24 cellular contexts compared by ENCODE assay signal in the genomic region with DNA sequence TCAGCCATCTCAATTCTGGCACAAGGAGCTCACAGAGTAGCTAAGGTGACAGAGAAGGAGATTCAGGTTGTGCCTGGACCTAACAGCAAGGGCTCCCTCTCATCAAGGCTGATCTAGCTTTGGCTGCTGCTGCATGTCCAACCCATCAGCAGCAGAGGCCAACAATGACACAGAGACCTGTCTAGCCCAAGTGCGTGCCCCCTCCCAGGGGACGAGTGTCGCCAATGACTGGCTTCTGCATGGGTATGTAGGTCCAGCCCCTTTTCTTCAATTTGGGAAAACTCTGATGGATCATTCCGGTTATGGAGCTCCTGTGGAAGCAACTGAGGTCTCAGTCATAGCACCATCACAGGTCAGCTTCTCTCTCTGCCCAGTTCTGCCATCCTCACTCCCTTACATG.
DNase-seq lines count a peak whose midpoint lies in the region; ATAC-seq and TF ChIP-seq lines count a peak whose summit lies in the region.
"Had no signal": no experiment of that assay in that cellular context is flagged by ENCODE, and none has a peak within 500 bp of the region (broad histone marks: within the 10 kb centered on the region; RNA-seq: fewer than 3 reads in every experiment).

No MANE protein-coding gene starts in this region.

- no peaks in the 10 kb centered on the region for H4K20me1 ChIP-seq in osteoblast (ENCODE audit: insufficient read depth, low read length)
- H4K20me1 ChIP-seq: BLaER1 treated with 17β-estradiol and CSF1 and Interleukin-3, amounts not matched to agents 10 nM and 100 nM had no signal

- H3K27me3 ChIP-seq in right atrium auricular region: no peaks in the 10 kb centered on the region
- H3K27me3 ChIP-seq in osteoblast (ENCODE audit: insufficient read depth, low read length): no peaks in the 10 kb centered on the region
- no peaks in the 10 kb centered on the region for H3K27me3 ChIP-seq in tibial artery
- H3K27me3 ChIP-seq: BE2C had no signal

- H3K4me3 ChIP-seq in right atrium auricular region: no peak overlapping the region
- no peak overlapping the region for H3K4me3 ChIP-seq in osteoblast (ENCODE audit: insufficient read depth, low read length)
- H3K4me3 ChIP-seq in tibial artery: no peak overlapping the region
- H3K4me3 ChIP-seq: A549; BLaER1 treated with 17β-estradiol and CSF1 and Interleukin-3, amounts not matched to agents 10 nM and 100 nM; HAP-1 had no signal

- H3K27me3 Mint-ChIP-seq in activated CD8-positive, alpha-beta T cell treated with anti-CD3 and anti-CD28 coated beads, Interleukin-2, amount 10 ng/mL, durations not matched to agents 7 days and 5 days (ENCODE audit: low read depth): no peaks in the 10 kb centered on the region
- H3K27me3 Mint-ChIP-seq: CD4-positive, alpha-beta T cell had no signal

- DNase-seq in Right ventricle myocardium superior (no peak), right atrium auricular region (ENCODE audit: low spot score) (no peak), islet precursor cell (peak; percentile 18), osteoblast (ENCODE audit: insufficient read length, low spot score, missing footprints) (peak; percentile 18), tibial artery (peak in 1 of 2 donors; percentile 58), HK-2 (ENCODE audit: unreplicated experiment) (no peak)
- no peak for DNase-seq in activated CD8-positive, alpha-beta T cell treated with anti-CD3 and anti-CD28 coated beads, Interleukin-2, amount 10 ng/mL, durations not matched to agents 7 days and 5 days
- DNase-seq: 8988T; ACHN; AML-193; BE2C; Calu3; CD4-positive, alpha-beta T cell; COR-L47; DMS53; DMS79 treated with DMSO at 0.1 percent for 48 hours; GF-D8; GOT3; HFFc6 had no signal

- H2AFZ ChIP-seq in osteoblast (ENCODE audit: low read length): no peak overlapping the region

- TF ChIP-seq CTCF in right atrium auricular region (IDR thresholded peaks at IDR 0.05) (no peak), osteoblast (IDR thresholded peaks at IDR 0.05; ENCODE audit: extremely low read depth, low read depth, low read length) (no peak), tibial artery (IDR thresholded peaks at IDR 0.05) (no peak)

- POLR2A ChIA-PET in activated CD8-positive, alpha-beta T cell treated with anti-CD3 and anti-CD28 coated beads, Interleukin-2, amount 10 ng/mL, durations not matched to agents 7 days and 5 days (lab: Charles Lee): no interaction called here

- no peak overlapping the region for H3K4me2 ChIP-seq in osteoblast (ENCODE audit: insufficient read depth, low read length)
- H3K4me2 ChIP-seq: A549; BLaER1 treated with 17β-estradiol and CSF1 and Interleukin-3, amounts not matched to agents 10 nM and 100 nM had no signal

- peaks cover 0 to 13% of the 10 kb centered on the region in 2 donors for H3K4me1 ChIP-seq in right atrium auricular region
- peaks cover 32% of the 10 kb centered on the region for H3K4me1 ChIP-seq in osteoblast (ENCODE audit: insufficient read depth, low read length)
- peaks cover 0 to 45% (median 29%) of the 10 kb centered on the region in 4 donors for H3K4me1 ChIP-seq in tibial artery
- H3K4me1 ChIP-seq: BE2C, HAP-1 had no signal

- no peaks in the 10 kb centered on the region for H3K79me2 ChIP-seq in osteoblast (ENCODE audit: insufficient read depth, low read length)

- H3K36me3 ChIP-seq in right atrium auricular region (no peaks in the 10 kb centered on the region), osteoblast (ENCODE audit: insufficient read depth, low read length) (no peaks in the 10 kb centered on the region), tibial artery (no peaks in the 10 kb centered on the region)
- H3K36me3 ChIP-seq: BE2C; BLaER1 treated with 17β-estradiol and CSF1 and Interleukin-3, amounts not matched to agents 10 nM and 100 nM; HAP-1 had no signal

- H3K27ac Mint-ChIP-seq in activated CD8-positive, alpha-beta T cell treated with anti-CD3 and anti-CD28 coated beads, Interleukin-2, amount 10 ng/mL, durations not matched to agents 7 days and 5 days: no peak overlapping the region
- H3K27ac Mint-ChIP-seq: CD14-positive monocyte; CD4-positive, alpha-beta T cell; HFFc6 had no signal

- peak; percentile 36 for ATAC-seq in Right ventricle myocardium superior (ENCODE audit: poor library complexity)
- ATAC-seq in activated CD8-positive, alpha-beta T cell treated with anti-CD3 and anti-CD28 coated beads, Interleukin-2, amount 10 ng/mL, durations not matched to agents 7 days and 5 days: no peak
- ATAC-seq in HG03469 (IDR thresholded peaks at IDR 0.05; ENCODE audit: unreplicated experiment): no peak
- ATAC-seq: A549 had no signal

- CTCF ChIA-PET in activated CD8-positive, alpha-beta T cell treated with anti-CD3 and anti-CD28 coated beads, Interleukin-2, amount 10 ng/mL, durations not matched to agents 7 days and 5 days (lab: Charles Lee): no interaction called here

- H3K4me1 Mint-ChIP-seq in activated CD8-positive, alpha-beta T cell treated with anti-CD3 and anti-CD28 coated beads, Interleukin-2, amount 10 ng/mL, durations not matched to agents 7 days and 5 days (ENCODE audit: low read depth): no peaks in the 10 kb centered on the region
- H3K4me1 Mint-ChIP-seq: CD14-positive monocyte had no signal

- H3K9me3 ChIP-seq in right atrium auricular region: no peaks in the 10 kb centered on the region
- no peaks in the 10 kb centered on the region for H3K9me3 ChIP-seq in osteoblast (ENCODE audit: low read depth, low read length)
- H3K9me3 ChIP-seq in tibial artery: no peaks in the 10 kb centered on the region
- H3K9me3 ChIP-seq: A549, BE2C, HAP-1 had no signal

- H3K9me3 Mint-ChIP-seq in activated CD8-positive, alpha-beta T cell treated with anti-CD3 and anti-CD28 coated beads, Interleukin-2, amount 10 ng/mL, durations not matched to agents 7 days and 5 days (ENCODE audit: insufficient read depth): no peaks in the 10 kb centered on the region
- H3K9me3 Mint-ChIP-seq: CD4-positive, alpha-beta T cell; HFFc6 had no signal

- H3K4me3 Mint-ChIP-seq in activated CD8-positive, alpha-beta T cell treated with anti-CD3 and anti-CD28 coated beads, Interleukin-2, amount 10 ng/mL, durations not matched to agents 7 days and 5 days: no peak overlapping the region
- H3K4me3 Mint-ChIP-seq: CD14-positive monocyte; CD4-positive, alpha-beta T cell; HFFc6 had no signal

- H3K36me3 Mint-ChIP-seq in activated CD8-positive, alpha-beta T cell treated with anti-CD3 and anti-CD28 coated beads, Interleukin-2, amount 10 ng/mL, durations not matched to agents 7 days and 5 days (ENCODE audit: low read depth): no peaks in the 10 kb centered on the region
- H3K36me3 Mint-ChIP-seq: CD14-positive monocyte had no signal

- intact Hi-C loops in Right ventricle myocardium superior (cut with DNase I) (no loop called here), tibial artery (cut with DNase I; ENCODE audit: low total_unique reads) (no loop called here)

- no peak overlapping the region for H3K27ac ChIP-seq in right atrium auricular region
- no peak overlapping the region for H3K27ac ChIP-seq in osteoblast (ENCODE audit: low read depth, low read length)
- peak overlapping the region; percentile 76 to 82 for H3K27ac ChIP-seq in tibial artery
- H3K27ac ChIP-seq: BLaER1 treated with 17β-estradiol and CSF1 and Interleukin-3, amounts not matched to agents 10 nM and 100 nM had no signal

Comparison
In these comparisons a context has a peak if more than half of its experiments do, and no peak if none do; other contexts are left out.
1. DNase-seq: peak in islet precursor cell (single experiment) and osteoblast (single experiment); none in Right ventricle myocardium superior (single experiment), right atrium auricular region (single experiment), activated CD8-positive, alpha-beta T cell treated with anti-CD3 and anti-CD28 coated beads, Interleukin-2, amount 10 ng/mL, durations not matched to agents 7 days and 5 days (single experiment) and HK-2 (single experiment).
2. H3K27ac ChIP-seq: peak in tibial artery (2 of 2); none in right atrium auricular region (0 of 2) and osteoblast (single experiment).